Comparison of ENCODE assay signal across 23 cellular contexts in genomic region chr1:12491691-12492090, GRCh38.
DNase-seq lines count a peak whose midpoint lies in the region; ATAC-seq and TF ChIP-seq lines count a peak whose summit lies in the region.
"Had no signal": no experiment of that assay in that cellular context is flagged by ENCODE, and none has a peak within 500 bp of the region (broad histone marks: within the 10 kb centered on the region; RNA-seq: fewer than 3 reads in every experiment).

No MANE protein-coding gene starts in this region.

- H3K27me3 ChIP-seq in esophagus muscularis mucosa: no peaks in the 10 kb centered on the region
- H3K27me3 ChIP-seq: BE2C had no signal

- H3K4me1 ChIP-seq in esophagus muscularis mucosa: peaks cover 25 to 75% (median 62%) of the 10 kb centered on the region in 4 donors

- H3K27me3 Mint-ChIP-seq in progenitor cell of endocrine pancreas: no peaks in the 10 kb centered on the region
- H3K27me3 Mint-ChIP-seq: CD4-positive, alpha-beta T cell had no signal

- TF ChIP-seq POLR2A in esophagus muscularis mucosa (IDR thresholded peaks at IDR 0.05; ENCODE audit: low read depth): no peak

- ATAC-seq in HG03354 (IDR thresholded peaks at IDR 0.05; ENCODE audit: poor library complexity, severe bottlenecking, unreplicated experiment) (no peak), GM21367 (IDR thresholded peaks at IDR 0.05; ENCODE audit: unreplicated experiment) (no peak)
- ATAC-seq: GM23338, HCT116 had no signal

- no peak overlapping the region for H3K4me3 ChIP-seq in fibroblast of mammary gland (ENCODE audit: control insufficient read depth, low read depth, low read length)
- no peak overlapping the region for H3K4me3 ChIP-seq in esophagus muscularis mucosa
- H3K4me3 ChIP-seq: GM23338 had no signal

- H3K9me3 Mint-ChIP-seq in progenitor cell of endocrine pancreas (ENCODE audit: low read depth): peaks cover 11% of the 10 kb centered on the region
- H3K9me3 Mint-ChIP-seq: CD4-positive, alpha-beta T cell had no signal

- TF ChIP-seq CTCF in AG09319 (IDR thresholded peaks at IDR 0.05; ENCODE audit: low read depth, low read length): no peak
- TF ChIP-seq CTCF in fibroblast of mammary gland (conservative IDR thresholded peaks at IDR 0.05; ENCODE audit: control insufficient read depth, insufficient read depth, low read depth, low read length): no peak
- no peak for TF ChIP-seq CTCF in progenitor cell of endocrine pancreas (IDR thresholded peaks at IDR 0.05; ENCODE audit: unreplicated experiment)
- no peak for TF ChIP-seq CTCF in esophagus muscularis mucosa (IDR thresholded peaks at IDR 0.05)

- TF ChIP-seq EP300 in esophagus muscularis mucosa (IDR thresholded peaks at IDR 0.05): no peak

- WGBS in esophagus muscularis mucosa: 89% methylated on average over 6 of the region's 6 CpGs

- peaks cover 20% of the 10 kb centered on the region for H3K36me3 Mint-ChIP-seq in progenitor cell of endocrine pancreas (ENCODE audit: insufficient read depth)

- peaks cover 0 to 13% (median 2%) of the 10 kb centered on the region in 4 donors for H3K36me3 ChIP-seq in esophagus muscularis mucosa
- H3K36me3 ChIP-seq: BE2C had no signal

- H3K27ac Mint-ChIP-seq in progenitor cell of endocrine pancreas: peak overlapping the region; percentile 16
- H3K27ac Mint-ChIP-seq: CD4-positive, alpha-beta T cell; GM23338 had no signal

- peak overlapping the region in 2 of 4 donors; percentile 60 to 81 for H3K27ac ChIP-seq in esophagus muscularis mucosa (replicated peaks in 1 of 4)
- H3K27ac ChIP-seq: RWPE1 had no signal

- H3K9me3 ChIP-seq in esophagus muscularis mucosa: no peaks in the 10 kb centered on the region
- H3K9me3 ChIP-seq: BE2C had no signal

- no peak overlapping the region for H3K4me3 Mint-ChIP-seq in progenitor cell of endocrine pancreas (ENCODE audit: low read depth)
- H3K4me3 Mint-ChIP-seq: CD4-positive, alpha-beta T cell; GM23338 had no signal

- intact Hi-C loops in esophagus muscularis mucosa (cut with DNase I): no loop called here

- H3K4me1 Mint-ChIP-seq in progenitor cell of endocrine pancreas (ENCODE audit: low read depth): peaks cover 38% of the 10 kb centered on the region
- H3K4me1 Mint-ChIP-seq: GM23338 had no signal

- peak; percentile 42 for DNase-seq in AG09319 (ENCODE audit: extremely low read depth, low read depth)
- peak; percentile 56 to 70 for DNase-seq in NCI-H526 (lab: John Stamatoyannopoulos, UW)
- DNase-seq in fibroblast of mammary gland (ENCODE audit: low read depth): peak; percentile 76
- no peak for DNase-seq in progenitor cell of endocrine pancreas (ENCODE audit: low spot score, unreplicated experiment)
- no peak for DNase-seq in esophagus muscularis mucosa (ENCODE audit: extremely low spot score)
- no peak for DNase-seq in NCI-H1105 treated with DMSO at 0.1 percent for 48 hours (lab: John Stamatoyannopoulos, UW)
- DNase-seq: BE2C; Calu3; CD4-positive, alpha-beta T cell; DMS79 treated with DMSO at 0.1 percent for 48 hours; KBM-7; MV-4-11; NCI-H1417 treated with DMSO at 0.1 percent for 48 hours; NCI-H2029 treated with DMSO at 0.1 percent for 48 hours; NCI-H2227 treated with DMSO at 0.1 percent for 48 hours; NCI-H524 treated with DMSO at 0.1 percent for 48 hours; NK-92 treated with Interleukin-12 subunit alpha and Interleukin-12 subunit beta, amount 100 ng/mL, for 24 hours; OCI-M1 had no signal

Comparison
In these comparisons a context has a peak if more than half of its experiments do, and no peak if none do; other contexts are left out.
1. DNase-seq: peak in AG09319 (single experiment), NCI-H526 (2 of 2) and fibroblast of mammary gland (single experiment); none in progenitor cell of endocrine pancreas (single experiment), esophagus muscularis mucosa (single experiment) and NCI-H1105 treated with DMSO at 0.1 percent for 48 hours (single experiment).